24 cellular contexts compared by ENCODE assay signal in genomic region chr10:121658611-121659010, GRCh38.
"Had no signal": no experiment of that assay in that cellular context is flagged by ENCODE, and none has a peak within 500 bp of the region (broad histone marks: within the 10 kb centered on the region; RNA-seq: fewer than 3 reads in every experiment).

No MANE protein-coding gene starts in this region.

- H3K4me1 ChIP-seq: psoas muscle, right lobe of liver, sigmoid colon, stomach, thyroid gland, transverse colon, upper lobe of right lung, uterus had no signal

- H3K4me3 ChIP-seq: neural progenitor cell, ovary, psoas muscle, right lobe of liver, sigmoid colon, stomach, thoracic aorta, thyroid gland, transverse colon, upper lobe of right lung, uterus had no signal

- FAIRE-seq: small intestine had no signal

- H3K27me3 ChIP-seq: neural progenitor cell, ovary, right lobe of liver, sigmoid colon, stomach, thyroid gland, transverse colon, upper lobe of right lung, uterus had no signal

- ATAC-seq: natural killer cell; psoas muscle; right cardiac atrium; right lobe of liver; stimulated activated effector memory CD8-positive, alpha-beta T cell treated with anti-CD3 and anti-CD28 coated beads, Interleukin-12 subunit alpha, Interleukin-12 subunit beta, amount 100 ng/mL, for 72 hours; stimulated activated naive B cell treated with anti-CD40 and anti-IgM and Interleukin-4, amounts not matched to agents 10 μg/mL and 1 μg/mL and 100 μg/mL, for 72 hours; upper lobe of right lung had no signal

- H3K27ac ChIP-seq: neural progenitor cell, ovary, parathyroid adenoma, psoas muscle, right lobe of liver, sigmoid colon, stomach, thoracic aorta, thyroid gland, transverse colon, upper lobe of right lung, uterus had no signal

- DNase-seq: natural killer cell; occipital lobe; ovary; posterior cingulate gyrus; psoas muscle; right cardiac atrium; right lobe of liver; sigmoid colon; small intestine; stimulated activated CD4-positive, alpha-beta T cell treated with anti-CD3 and anti-CD28 coated beads, Interleukin-15, amount 100 ng/mL, for 24 hours; stimulated activated CD4-positive, alpha-beta T cell treated with anti-CD3 and anti-CD28 coated beads, Interleukin-2, amount 100 ng/mL, for 24 hours; stimulated activated CD4-positive, alpha-beta T cell treated with anti-CD3 and anti-CD28 coated beads, Interleukin-2, amount 100 ng/mL, for 48 hours; stimulated activated CD4-positive, alpha-beta T cell treated with anti-CD3 and anti-CD28 coated beads, Interleukin-4, amount 100 ng/mL, for 24 hours; stimulated activated naive B cell treated with anti-CD40 and anti-IgM and Interleukin-4, amounts not matched to agents 10 μg/mL and 1 μg/mL and 100 μg/mL, for 72 hours; stimulated activated naive CD4-positive, alpha-beta T cell treated with Interleukin-2 at 50 U/mL for 16 hours; stomach; thyroid gland; transverse colon; upper lobe of right lung; uterus had no signal
